ENCODE assay signal across 1 cellular context in genomic region chr17:36980281-36980761, GRCh38.
TF ChIP-seq lines count a peak whose summit lies in the region.

No MANE protein-coding gene starts in this region.

TF ChIP-seq in K562, 482 proteins besides CTCF, POLR2A, EP300 and RAD21:
- TF ChIP-seq ZBTB17 (CRISPR knock-in tag; IDR thresholded peaks at IDR 0.05): no peak
- peak; percentile 64 for TF ChIP-seq NFIC (IDR thresholded peaks at IDR 0.05)
